In the genomic region with DNA sequence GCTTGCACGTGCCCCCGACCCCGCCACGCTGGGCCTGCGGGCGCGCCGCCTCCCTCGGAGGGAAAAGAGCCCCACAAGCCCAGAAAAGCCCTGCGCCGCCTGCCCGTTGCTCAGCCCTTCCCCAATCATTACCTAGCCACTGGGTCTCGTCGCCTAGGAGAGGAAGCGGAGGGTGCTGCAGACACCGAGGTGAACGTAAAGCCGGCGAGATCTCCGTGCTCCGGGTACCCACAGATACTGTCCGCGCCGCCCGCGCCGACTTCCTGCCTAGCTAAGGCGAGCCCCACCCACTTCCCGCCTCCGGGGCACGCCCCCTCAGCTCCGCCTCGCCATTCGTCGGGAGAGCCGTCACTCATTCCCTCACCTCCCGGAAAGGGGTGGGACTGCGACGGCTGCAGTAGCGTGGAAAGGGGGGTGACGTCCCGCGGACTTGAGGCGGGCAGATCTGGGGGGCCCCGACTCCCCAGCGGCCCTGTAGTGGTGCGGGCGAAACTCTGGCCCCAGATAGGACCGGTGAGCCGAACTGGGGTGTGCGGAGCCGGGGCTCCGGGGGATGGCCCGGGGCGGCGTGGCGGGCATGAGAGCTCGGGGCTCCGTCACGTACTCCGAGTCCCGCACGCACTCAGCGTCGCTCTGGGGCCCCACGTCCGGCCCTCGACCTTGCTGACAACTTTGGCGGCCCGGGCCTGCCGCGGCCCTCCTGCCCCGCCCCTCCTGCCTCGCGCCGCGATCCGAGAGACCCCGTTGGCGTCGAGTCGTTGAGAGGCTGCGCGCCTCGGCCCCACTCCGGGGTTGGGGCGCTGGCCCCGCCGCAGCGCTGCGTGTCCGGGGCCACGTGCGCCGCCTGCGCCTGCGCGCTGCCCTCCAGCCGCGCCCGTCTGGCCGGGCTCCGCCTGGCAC, we compare ENCODE assay signal across 8 cellular contexts. TPM values are rescaled to one million over a fixed set of nuclear protein-coding genes. Genes with fewer than 3 reads are reported as not detected.
DNase-seq lines count a peak whose midpoint lies in the region; ATAC-seq and TF ChIP-seq lines count a peak whose summit lies in the region.

A gene (minus strand): TSS at position 239 of the 900 bp plus-strand sequence. CDS start 3,778 bp downstream, outside the sequence.

- H3K9ac ChIP-seq in MM.1S (ENCODE audit: low read length) (peak within 1 kb of the TSS; percentile 95), neuronal stem cell (ENCODE audit: low read depth, low read length, poor library complexity) (peak within 1 kb of the TSS; percentile 97), subcutaneous abdominal adipose tissue (ENCODE audit: low read length in 5 of 5) (peak within 1 kb of the TSS; percentile 90 to 99 (median 93))

- DNase-seq in GF-D8 (lab: John Stamatoyannopoulos, UW), result peak; percentile 88
- DNase-seq in HCEC 1CT, result peak; percentile 97
- peak; percentile 97 for DNase-seq in MM.1S
- peak; percentile 97 to 100 for DNase-seq in SJSA1 (ENCODE audit: low read depth in 1 of 2, low spot score in 2 of 2)
- DNase-seq in activated naive CD4-positive, alpha-beta T cell (lab: John Stamatoyannopoulos, UW), result peak; percentile 98 to 100 (median 100)
- DNase-seq in foreskin keratinocyte, result peak; percentile 88 to 94
- DNase-seq in neuronal stem cell (ENCODE audit: low spot score), result peak; percentile 96

- H3K4me2 ChIP-seq in MM.1S (ENCODE audit: low read depth, low read length) (peak within 1 kb of the TSS; percentile 92), neuronal stem cell (ENCODE audit: insufficient read depth, low read length, poor library complexity, severe bottlenecking) (peak within 1 kb of the TSS; percentile 74)

- H3K18ac ChIP-seq in neuronal stem cell (ENCODE audit: low read length), result peak within 1 kb of the TSS; percentile 99

- no peaks in the 10 kb centered on the region for H3K9me2 ChIP-seq in MM.1S (replicated peaks; ENCODE audit: insufficient read depth, low read length)

- H2BK12ac ChIP-seq in neuronal stem cell (ENCODE audit: low read length), result no peak within 1 kb of the TSS

- peak within 1 kb of the TSS; percentile 86 for H2AK5ac ChIP-seq in neuronal stem cell (ENCODE audit: low read depth, low read length)

- peak within 1 kb of the TSS; percentile 77 for H2AFZ ChIP-seq in MM.1S (ENCODE audit: low read length)
- H2AFZ ChIP-seq in neuronal stem cell (ENCODE audit: low read length), result peak within 1 kb of the TSS; percentile 99

- H2BK120ac ChIP-seq in neuronal stem cell (ENCODE audit: low read depth, low read length), result peak within 1 kb of the TSS; percentile 63

- no peaks in the 10 kb centered on the region for H3K27me3 ChIP-seq in MM.1S (replicated peaks; ENCODE audit: insufficient read depth, low read length)
- no peaks in the 10 kb centered on the region for H3K27me3 ChIP-seq in SJSA1 (replicated peaks)
- H3K27me3 ChIP-seq in foreskin keratinocyte, result no peaks in the 10 kb centered on the region
- no peaks in the 10 kb centered on the region for H3K27me3 ChIP-seq in neuronal stem cell (ENCODE audit: control insufficient read depth in 3 of 3, insufficient read depth in 3 of 3, low read depth in 1 of 3, low read length in 3 of 3)
- H3K27me3 ChIP-seq in subcutaneous abdominal adipose tissue (ENCODE audit: control insufficient read depth in 5 of 5, insufficient read depth in 4 of 5, low read length in 5 of 5), result no peaks in the 10 kb centered on the region

- peak within 1 kb of the TSS; percentile 56 for H2BK5ac ChIP-seq in neuronal stem cell (ENCODE audit: low read length)

- H3K27ac ChIP-seq in MM.1S (ENCODE audit: low read length) (peak within 1 kb of the TSS; percentile 91), SJSA1 (peak within 1 kb of the TSS; percentile 96), foreskin keratinocyte (peak within 1 kb of the TSS; percentile 82), neuronal stem cell (replicated peaks; ENCODE audit: low read length) (peak within 1 kb of the TSS; percentile 69), subcutaneous abdominal adipose tissue (ENCODE audit: low read depth, low read length) (peak within 1 kb of the TSS; percentile 99)

- peaks cover 15% of the 10 kb centered on the region; the same call in 1 of the 2 replicates for H3F3A ChIP-seq in MM.1S (ENCODE audit: insufficient read depth, low read length)

- H4K8ac ChIP-seq in neuronal stem cell (ENCODE audit: low read depth, low read length), result peak within 1 kb of the TSS; percentile 87

- H3K4ac ChIP-seq in neuronal stem cell (ENCODE audit: low read length), result peak within 1 kb of the TSS; percentile 70

- no CpG with 5 or more reads among the region's 103 CpGs for WGBS in neuronal stem cell (ENCODE audit: extremely low coverage in 2 of 2, insufficient read length in 2 of 2, insufficient replicate concordance in 1 of 2), 2 donors

- peak within 1 kb of the TSS; percentile 45 for H2BK15ac ChIP-seq in neuronal stem cell (ENCODE audit: low read length)

- H3K79me2 ChIP-seq in MM.1S (ENCODE audit: low read length), result peaks cover 48% of the 10 kb centered on the region

- no peak for TF ChIP-seq CTCF in MM.1S (IDR thresholded peaks at IDR 0.05; ENCODE audit: low read length)
- TF ChIP-seq CTCF in foreskin keratinocyte (conservative IDR thresholded peaks at IDR 0.05), result no peak

- ATAC-seq in foreskin keratinocyte, result peak; percentile 80

- H3K36me3 ChIP-seq in MM.1S (replicated peaks; ENCODE audit: insufficient read depth, low read length), result peaks cover 9% of the 10 kb centered on the region
- peaks cover 51% of the 10 kb centered on the region for H3K36me3 ChIP-seq in SJSA1
- peaks cover 9 to 37% of the 10 kb centered on the region in 2 donors for H3K36me3 ChIP-seq in neuronal stem cell (replicated peaks in 1 of 2; ENCODE audit: control insufficient read depth in 2 of 2, insufficient read depth in 2 of 2, low read length in 2 of 2)
- H3K36me3 ChIP-seq in subcutaneous abdominal adipose tissue (ENCODE audit: control insufficient read depth in 5 of 5, insufficient read depth in 5 of 5, low read length in 5 of 5), result peaks cover 0 to 16% (median 5%) of the 10 kb centered on the region in 5 donors

- peak within 1 kb of the TSS; percentile 39 for H4K91ac ChIP-seq in neuronal stem cell (ENCODE audit: low read depth, low read length, poor library complexity)

- peaks cover 7% of the 10 kb centered on the region for H3K79me1 ChIP-seq in neuronal stem cell (ENCODE audit: low read depth, low read length)

- H3K9me3 ChIP-seq in MM.1S (replicated peaks; ENCODE audit: insufficient read depth, low read length), result no peaks in the 10 kb centered on the region
- H3K9me3 ChIP-seq in SJSA1 (replicated peaks), result no peaks in the 10 kb centered on the region
- no peaks in the 10 kb centered on the region for H3K9me3 ChIP-seq in neuronal stem cell (replicated peaks in 1 of 2; ENCODE audit: control insufficient read depth in 2 of 2, insufficient read depth in 1 of 2, low read depth in 1 of 2, low read length in 2 of 2)
- H3K9me3 ChIP-seq in subcutaneous abdominal adipose tissue (ENCODE audit: control insufficient read depth in 5 of 5, low read length in 5 of 5), result no peaks in the 10 kb centered on the region

- peak within 1 kb of the TSS; percentile 85 for H3K4me3 ChIP-seq in MM.1S (ENCODE audit: low read length)
- peak within 1 kb of the TSS; percentile 87 for H3K4me3 ChIP-seq in SJSA1
- peak within 1 kb of the TSS; percentile 85 to 96 for H3K4me3 ChIP-seq in neuronal stem cell (ENCODE audit: low read length in 2 of 2)
- peak within 1 kb of the TSS; percentile 75 to 92 (median 88) for H3K4me3 ChIP-seq in subcutaneous abdominal adipose tissue (ENCODE audit: low read depth in 1 of 5, low read length in 5 of 5)

- H3K14ac ChIP-seq in neuronal stem cell (ENCODE audit: low read length), result peak within 1 kb of the TSS; percentile 1

- peak within 1 kb of the TSS; percentile 100 for H3K23ac ChIP-seq in neuronal stem cell (ENCODE audit: low read depth, low read length, poor library complexity)

- peaks cover 23% of the 10 kb centered on the region for H4K20me1 ChIP-seq in MM.1S (ENCODE audit: insufficient read depth, low read length)

- peaks cover 25% of the 10 kb centered on the region for H3K4me1 ChIP-seq in MM.1S (ENCODE audit: low read length)
- peaks cover 59% of the 10 kb centered on the region for H3K4me1 ChIP-seq in SJSA1 (replicated peaks)
- H3K4me1 ChIP-seq in foreskin keratinocyte, result peaks cover 35% of the 10 kb centered on the region
- H3K4me1 ChIP-seq in neuronal stem cell (ENCODE audit: control insufficient read depth in 2 of 2, insufficient read depth in 1 of 2, low read depth in 1 of 2, low read length in 2 of 2), result peaks cover 7 to 32% of the 10 kb centered on the region in 2 donors
- peaks cover 8 to 73% (median 55%) of the 10 kb centered on the region in 5 donors for H3K4me1 ChIP-seq in subcutaneous abdominal adipose tissue (ENCODE audit: control insufficient read depth in 5 of 5, insufficient read depth in 5 of 5, low read length in 5 of 5)

RNA-seq across cellular contexts. Expression of the gene that starts here (rescaled TPM):
- 2,197 and 2,590 TPM in 2 replicates for total RNA-seq in SJSA1 (2014; rRNA removed; shearing (Covaris generic))
- 2,474 and 2,598 TPM in 2 replicates for total RNA-seq in foreskin keratinocyte
- polyA plus RNA-seq in foreskin keratinocyte, result 2,513 and 2,566 TPM in 2 replicates
- 492 TPM for polyA plus RNA-seq in neuronal stem cell (2013, experiment 1 of 2)
- 487 TPM for polyA plus RNA-seq in neuronal stem cell (2013, experiment 2 of 2)

Comparison
In these comparisons a context has a peak if more than half of its experiments do, and no peak if none do; other contexts are left out.
1. Peak in every context shown above with its lines: DNase-seq, ATAC-seq, H3K4me3 ChIP-seq and H3K27ac ChIP-seq.